ENCODE assay signal across 1 cellular context in the genomic region with DNA sequence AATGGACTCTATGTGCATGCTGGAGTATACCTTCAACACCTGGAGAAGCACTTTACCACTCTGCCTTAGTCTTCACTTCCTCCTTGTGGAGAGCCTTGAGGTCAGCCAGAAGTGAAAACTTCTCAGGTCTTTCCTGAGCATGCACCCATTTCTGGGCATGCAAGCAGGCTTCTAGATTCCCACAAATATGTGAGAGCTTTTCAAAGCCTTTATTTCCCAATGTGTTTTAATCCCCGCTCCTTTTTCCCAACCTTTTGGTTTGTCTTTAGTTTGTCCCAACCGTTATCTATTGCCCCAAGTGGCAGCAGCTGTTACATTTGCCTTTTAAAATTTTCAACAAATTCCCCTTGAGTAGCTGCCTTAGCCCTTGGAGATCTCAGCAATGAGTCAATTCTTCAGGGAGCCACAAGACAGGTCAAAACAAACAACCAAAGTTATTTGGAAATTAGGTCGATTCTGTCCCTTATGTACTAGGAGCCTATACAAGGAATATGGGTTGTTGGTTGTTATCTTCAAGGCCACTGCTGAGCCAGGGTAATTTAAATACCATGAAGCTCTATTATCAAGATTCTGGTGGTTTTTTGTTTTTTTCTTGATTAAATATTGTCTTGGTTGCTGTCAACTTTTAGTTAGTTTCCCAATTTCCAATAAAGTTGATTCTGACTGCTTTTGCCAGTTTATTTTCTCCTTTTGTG.
A peak's percentile ranks its signal among the peaks of the same experiment; 100 is the strongest.
TF ChIP-seq lines count a peak whose summit lies in the region.

No MANE protein-coding gene starts in this region.

TF ChIP-seq in K562, 482 proteins besides CTCF, POLR2A, EP300 and RAD21 (continued from another document and continues in another):
- TF ChIP-seq, protein P1, sequence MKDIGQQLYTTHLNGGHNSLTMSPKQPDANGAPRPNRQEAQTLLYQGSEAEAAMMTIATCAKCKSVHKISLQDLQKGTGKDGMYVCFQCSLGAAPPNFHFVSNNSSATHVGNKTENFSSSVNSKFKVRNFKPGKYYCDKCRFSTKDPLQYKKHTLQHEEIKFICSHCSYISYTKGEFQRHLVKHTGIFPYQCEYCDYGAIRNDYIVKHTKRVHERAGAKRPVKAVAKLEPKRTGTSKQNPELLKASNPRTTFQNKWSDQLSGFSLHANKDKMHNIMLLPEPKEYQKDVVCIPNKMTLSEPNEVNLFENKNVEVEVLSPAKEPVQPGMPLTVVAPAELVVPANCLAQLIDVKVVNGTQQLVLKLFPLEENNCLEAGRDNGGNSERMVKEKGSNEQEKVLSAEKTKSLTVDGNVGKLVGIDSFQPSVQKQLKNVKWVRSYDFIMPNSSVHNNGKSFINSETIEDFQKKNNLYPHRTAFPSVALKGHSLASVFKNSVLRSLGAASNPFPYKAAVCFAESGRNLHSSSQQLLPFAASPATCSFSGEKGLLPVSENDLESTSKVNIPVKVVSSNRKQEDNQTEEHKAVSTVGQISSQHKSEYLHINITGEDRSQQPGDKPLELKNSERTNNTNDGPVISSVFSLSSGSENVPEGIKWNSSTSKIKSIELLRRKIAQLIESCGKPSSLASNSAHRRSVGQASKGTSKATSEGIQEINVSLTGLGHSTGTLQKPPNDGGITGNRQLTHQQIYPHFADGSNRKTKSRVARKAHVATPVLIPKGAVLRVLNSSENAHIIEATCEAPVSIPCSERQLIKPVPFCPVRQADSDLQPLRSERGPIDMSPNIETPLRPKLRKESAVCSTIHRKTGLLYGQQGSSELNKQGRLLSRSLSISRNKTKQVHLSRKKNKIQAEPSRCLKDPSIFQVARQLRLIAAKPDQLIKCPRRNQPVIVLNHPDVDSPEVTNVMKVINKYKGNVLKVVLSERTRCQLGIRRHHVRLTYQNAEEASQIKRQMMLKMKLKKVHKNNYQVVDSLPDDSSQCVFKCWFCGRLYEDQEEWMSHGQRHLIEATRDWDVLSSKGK (CRISPR knock-in tag; IDR thresholded peaks at IDR 0.05), result no peak
- TF ChIP-seq BRD9 (IDR thresholded peaks at IDR 0.05; ENCODE audit: low read depth, partially characterized antibody) (no peak), RAD51 (IDR thresholded peaks at IDR 0.05; ENCODE audit: borderline replicate concordance, low read depth) (no peak), ZFP1 (CRISPR knock-in tag; IDR thresholded peaks at IDR 0.05) (no peak), JUN (IDR thresholded peaks at IDR 0.05; ENCODE audit: borderline replicate concordance, low read depth, low read length) (no peak), JUN (CRISPR knock-in tag; IDR thresholded peaks at IDR 0.05; ENCODE audit: borderline replicate concordance) (no peak), ETS2 (tag; IDR thresholded peaks at IDR 0.05; ENCODE audit: borderline replicate concordance, poor library complexity, severe bottlenecking) (no peak), KLF6 (CRISPR knock-in tag; IDR thresholded peaks at IDR 0.05; ENCODE audit: borderline replicate concordance) (no peak), ZNF384 (IDR thresholded peaks at IDR 0.05; ENCODE audit: low read depth, low read length) (no peak), SMC3 (conservative IDR thresholded peaks at IDR 0.05; ENCODE audit: insufficient read depth, low read depth, low read length) (no peak), CC2D1A (IDR thresholded peaks at IDR 0.05) (0 out of 2 replicates have a peak, but pooled peaks have one; percentile 16), PPARD (CRISPR knock-in tag; IDR thresholded peaks at IDR 0.05) (no peak), ZEB2 (IDR thresholded peaks at IDR 0.05) (no peak), CREB1 (IDR thresholded peaks at IDR 0.05) (no peak), CREB1 (CRISPR knock-in tag; IDR thresholded peaks at IDR 0.05) (no peak), SMARCA4 (IDR thresholded peaks at IDR 0.05) (peak; percentile 57; the same call in 1 of the 2 replicates), RBM25 (IDR thresholded peaks at IDR 0.05; ENCODE audit: low read depth, low read length, severe bottlenecking) (no peak), ZNF24 (IDR thresholded peaks at IDR 0.05) (no peak), RBM22 (IDR thresholded peaks at IDR 0.05; ENCODE audit: low read depth, low read length, poor library complexity, severe bottlenecking) (no peak), RHOXF2B (CRISPR knock-in tag; conservative IDR thresholded peaks at IDR 0.05) (no peak), ZNF143 (CRISPR knock-in tag; IDR thresholded peaks at IDR 0.05) (no peak), SPI1 (IDR thresholded peaks at IDR 0.05; ENCODE audit: borderline replicate concordance, low read depth, low read length) (peak; percentile 70; the same call in 1 of the 2 replicates), FOXK2 (conservative IDR thresholded peaks at IDR 0.05 in 1 of 2, IDR thresholded peaks at IDR 0.05 in 1 of 2; ENCODE audit: low read depth in 2 of 2) (no peak), STAT5A (IDR thresholded peaks at IDR 0.05; ENCODE audit: borderline replicate concordance, low read length) (0 out of 2 replicates have a peak, but pooled peaks have one; percentile 15), NR1H2 (CRISPR knock-in tag; IDR thresholded peaks at IDR 0.05) (no peak), CHD1 (IDR thresholded peaks at IDR 0.05; ENCODE audit: low read length) (no peak), DPF2 (IDR thresholded peaks at IDR 0.05) (peak; percentile 55), ZBED1 (IDR thresholded peaks at IDR 0.05) (no peak), ZNF121 (CRISPR knock-in tag; conservative IDR thresholded peaks at IDR 0.05) (no peak), JUNB (CRISPR knock-in tag; conservative IDR thresholded peaks at IDR 0.05) (no peak)
- TF ChIP-seq, protein P2, sequence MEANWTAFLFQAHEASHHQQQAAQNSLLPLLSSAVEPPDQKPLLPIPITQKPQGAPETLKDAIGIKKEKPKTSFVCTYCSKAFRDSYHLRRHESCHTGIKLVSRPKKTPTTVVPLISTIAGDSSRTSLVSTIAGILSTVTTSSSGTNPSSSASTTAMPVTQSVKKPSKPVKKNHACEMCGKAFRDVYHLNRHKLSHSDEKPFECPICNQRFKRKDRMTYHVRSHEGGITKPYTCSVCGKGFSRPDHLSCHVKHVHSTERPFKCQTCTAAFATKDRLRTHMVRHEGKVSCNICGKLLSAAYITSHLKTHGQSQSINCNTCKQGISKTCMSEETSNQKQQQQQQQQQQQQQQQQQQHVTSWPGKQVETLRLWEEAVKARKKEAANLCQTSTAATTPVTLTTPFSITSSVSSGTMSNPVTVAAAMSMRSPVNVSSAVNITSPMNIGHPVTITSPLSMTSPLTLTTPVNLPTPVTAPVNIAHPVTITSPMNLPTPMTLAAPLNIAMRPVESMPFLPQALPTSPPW (CRISPR knock-in tag; IDR thresholded peaks at IDR 0.05), result no peak; the same call in 1 of the 2 replicates
- TF ChIP-seq, protein P3, sequence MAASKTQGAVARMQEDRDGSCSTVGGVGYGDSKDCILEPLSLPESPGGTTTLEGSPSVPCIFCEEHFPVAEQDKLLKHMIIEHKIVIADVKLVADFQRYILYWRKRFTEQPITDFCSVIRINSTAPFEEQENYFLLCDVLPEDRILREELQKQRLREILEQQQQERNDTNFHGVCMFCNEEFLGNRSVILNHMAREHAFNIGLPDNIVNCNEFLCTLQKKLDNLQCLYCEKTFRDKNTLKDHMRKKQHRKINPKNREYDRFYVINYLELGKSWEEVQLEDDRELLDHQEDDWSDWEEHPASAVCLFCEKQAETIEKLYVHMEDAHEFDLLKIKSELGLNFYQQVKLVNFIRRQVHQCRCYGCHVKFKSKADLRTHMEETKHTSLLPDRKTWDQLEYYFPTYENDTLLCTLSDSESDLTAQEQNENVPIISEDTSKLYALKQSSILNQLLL (CRISPR knock-in tag; IDR thresholded peaks at IDR 0.05; ENCODE audit: borderline replicate concordance), result no peak
- TF ChIP-seq, protein P4, sequence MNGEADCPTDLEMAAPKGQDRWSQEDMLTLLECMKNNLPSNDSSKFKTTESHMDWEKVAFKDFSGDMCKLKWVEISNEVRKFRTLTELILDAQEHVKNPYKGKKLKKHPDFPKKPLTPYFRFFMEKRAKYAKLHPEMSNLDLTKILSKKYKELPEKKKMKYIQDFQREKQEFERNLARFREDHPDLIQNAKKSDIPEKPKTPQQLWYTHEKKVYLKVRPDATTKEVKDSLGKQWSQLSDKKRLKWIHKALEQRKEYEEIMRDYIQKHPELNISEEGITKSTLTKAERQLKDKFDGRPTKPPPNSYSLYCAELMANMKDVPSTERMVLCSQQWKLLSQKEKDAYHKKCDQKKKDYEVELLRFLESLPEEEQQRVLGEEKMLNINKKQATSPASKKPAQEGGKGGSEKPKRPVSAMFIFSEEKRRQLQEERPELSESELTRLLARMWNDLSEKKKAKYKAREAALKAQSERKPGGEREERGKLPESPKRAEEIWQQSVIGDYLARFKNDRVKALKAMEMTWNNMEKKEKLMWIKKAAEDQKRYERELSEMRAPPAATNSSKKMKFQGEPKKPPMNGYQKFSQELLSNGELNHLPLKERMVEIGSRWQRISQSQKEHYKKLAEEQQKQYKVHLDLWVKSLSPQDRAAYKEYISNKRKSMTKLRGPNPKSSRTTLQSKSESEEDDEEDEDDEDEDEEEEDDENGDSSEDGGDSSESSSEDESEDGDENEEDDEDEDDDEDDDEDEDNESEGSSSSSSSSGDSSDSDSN (IDR thresholded peaks at IDR 0.05; ENCODE audit: borderline replicate concordance in 1 of 2, low read depth in 2 of 2, low read length in 2 of 2), result no peak
- TF ChIP-seq, protein P5, sequence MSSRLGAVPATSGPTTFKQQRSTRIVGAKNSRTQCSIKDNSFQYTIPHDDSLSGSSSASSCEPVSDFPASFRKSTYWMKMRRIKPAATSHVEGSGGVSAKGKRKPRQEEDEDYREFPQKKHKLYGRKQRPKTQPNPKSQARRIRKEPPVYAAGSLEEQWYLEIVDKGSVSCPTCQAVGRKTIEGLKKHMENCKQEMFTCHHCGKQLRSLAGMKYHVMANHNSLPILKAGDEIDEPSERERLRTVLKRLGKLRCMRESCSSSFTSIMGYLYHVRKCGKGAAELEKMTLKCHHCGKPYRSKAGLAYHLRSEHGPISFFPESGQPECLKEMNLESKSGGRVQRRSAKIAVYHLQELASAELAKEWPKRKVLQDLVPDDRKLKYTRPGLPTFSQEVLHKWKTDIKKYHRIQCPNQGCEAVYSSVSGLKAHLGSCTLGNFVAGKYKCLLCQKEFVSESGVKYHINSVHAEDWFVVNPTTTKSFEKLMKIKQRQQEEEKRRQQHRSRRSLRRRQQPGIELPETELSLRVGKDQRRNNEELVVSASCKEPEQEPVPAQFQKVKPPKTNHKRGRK (tag; IDR thresholded peaks at IDR 0.05), result no peak
- TF ChIP-seq, protein P6, sequence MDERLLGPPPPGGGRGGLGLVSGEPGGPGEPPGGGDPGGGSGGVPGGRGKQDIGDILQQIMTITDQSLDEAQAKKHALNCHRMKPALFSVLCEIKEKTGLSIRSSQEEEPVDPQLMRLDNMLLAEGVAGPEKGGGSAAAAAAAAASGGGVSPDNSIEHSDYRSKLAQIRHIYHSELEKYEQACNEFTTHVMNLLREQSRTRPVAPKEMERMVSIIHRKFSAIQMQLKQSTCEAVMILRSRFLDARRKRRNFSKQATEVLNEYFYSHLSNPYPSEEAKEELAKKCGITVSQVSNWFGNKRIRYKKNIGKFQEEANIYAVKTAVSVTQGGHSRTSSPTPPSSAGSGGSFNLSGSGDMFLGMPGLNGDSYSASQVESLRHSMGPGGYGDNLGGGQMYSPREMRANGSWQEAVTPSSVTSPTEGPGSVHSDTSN (CRISPR knock-in tag; IDR thresholded peaks at IDR 0.05; ENCODE audit: low read depth), result no peak
- TF ChIP-seq, protein P6 (tag; conservative IDR thresholded peaks at IDR 0.05; ENCODE audit: low read depth), result no peak
- TF ChIP-seq, protein P7, sequence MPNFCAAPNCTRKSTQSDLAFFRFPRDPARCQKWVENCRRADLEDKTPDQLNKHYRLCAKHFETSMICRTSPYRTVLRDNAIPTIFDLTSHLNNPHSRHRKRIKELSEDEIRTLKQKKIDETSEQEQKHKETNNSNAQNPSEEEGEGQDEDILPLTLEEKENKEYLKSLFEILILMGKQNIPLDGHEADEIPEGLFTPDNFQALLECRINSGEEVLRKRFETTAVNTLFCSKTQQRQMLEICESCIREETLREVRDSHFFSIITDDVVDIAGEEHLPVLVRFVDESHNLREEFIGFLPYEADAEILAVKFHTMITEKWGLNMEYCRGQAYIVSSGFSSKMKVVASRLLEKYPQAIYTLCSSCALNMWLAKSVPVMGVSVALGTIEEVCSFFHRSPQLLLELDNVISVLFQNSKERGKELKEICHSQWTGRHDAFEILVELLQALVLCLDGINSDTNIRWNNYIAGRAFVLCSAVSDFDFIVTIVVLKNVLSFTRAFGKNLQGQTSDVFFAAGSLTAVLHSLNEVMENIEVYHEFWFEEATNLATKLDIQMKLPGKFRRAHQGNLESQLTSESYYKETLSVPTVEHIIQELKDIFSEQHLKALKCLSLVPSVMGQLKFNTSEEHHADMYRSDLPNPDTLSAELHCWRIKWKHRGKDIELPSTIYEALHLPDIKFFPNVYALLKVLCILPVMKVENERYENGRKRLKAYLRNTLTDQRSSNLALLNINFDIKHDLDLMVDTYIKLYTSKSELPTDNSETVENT (CRISPR knock-in tag; IDR thresholded peaks at IDR 0.05), result no peak
- TF ChIP-seq, protein P8, sequence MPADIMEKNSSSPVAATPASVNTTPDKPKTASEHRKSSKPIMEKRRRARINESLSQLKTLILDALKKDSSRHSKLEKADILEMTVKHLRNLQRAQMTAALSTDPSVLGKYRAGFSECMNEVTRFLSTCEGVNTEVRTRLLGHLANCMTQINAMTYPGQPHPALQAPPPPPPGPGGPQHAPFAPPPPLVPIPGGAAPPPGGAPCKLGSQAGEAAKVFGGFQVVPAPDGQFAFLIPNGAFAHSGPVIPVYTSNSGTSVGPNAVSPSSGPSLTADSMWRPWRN (IDR thresholded peaks at IDR 0.05; ENCODE audit: low read depth), result no peak
- TF ChIP-seq, protein P9, sequence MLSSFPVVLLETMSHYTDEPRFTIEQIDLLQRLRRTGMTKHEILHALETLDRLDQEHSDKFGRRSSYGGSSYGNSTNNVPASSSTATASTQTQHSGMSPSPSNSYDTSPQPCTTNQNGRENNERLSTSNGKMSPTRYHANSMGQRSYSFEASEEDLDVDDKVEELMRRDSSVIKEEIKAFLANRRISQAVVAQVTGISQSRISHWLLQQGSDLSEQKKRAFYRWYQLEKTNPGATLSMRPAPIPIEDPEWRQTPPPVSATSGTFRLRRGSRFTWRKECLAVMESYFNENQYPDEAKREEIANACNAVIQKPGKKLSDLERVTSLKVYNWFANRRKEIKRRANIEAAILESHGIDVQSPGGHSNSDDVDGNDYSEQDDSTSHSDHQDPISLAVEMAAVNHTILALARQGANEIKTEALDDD (IDR thresholded peaks at IDR 0.05), result no peak
- TF ChIP-seq, protein P10, sequence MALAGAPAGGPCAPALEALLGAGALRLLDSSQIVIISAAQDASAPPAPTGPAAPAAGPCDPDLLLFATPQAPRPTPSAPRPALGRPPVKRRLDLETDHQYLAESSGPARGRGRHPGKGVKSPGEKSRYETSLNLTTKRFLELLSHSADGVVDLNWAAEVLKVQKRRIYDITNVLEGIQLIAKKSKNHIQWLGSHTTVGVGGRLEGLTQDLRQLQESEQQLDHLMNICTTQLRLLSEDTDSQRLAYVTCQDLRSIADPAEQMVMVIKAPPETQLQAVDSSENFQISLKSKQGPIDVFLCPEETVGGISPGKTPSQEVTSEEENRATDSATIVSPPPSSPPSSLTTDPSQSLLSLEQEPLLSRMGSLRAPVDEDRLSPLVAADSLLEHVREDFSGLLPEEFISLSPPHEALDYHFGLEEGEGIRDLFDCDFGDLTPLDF (CRISPR knock-in tag; IDR thresholded peaks at IDR 0.05), result no peak
